In genomic region chr6:57303931-57304681, GRCh38 we compare ENCODE assay signal across 18 cellular contexts. TPM values are rescaled to one million over a fixed set of nuclear protein-coding genes. Genes with fewer than 3 reads are reported as not detected.
DNase-seq lines count a peak whose midpoint lies in the region; ATAC-seq and TF ChIP-seq lines count a peak whose summit lies in the region.
"Had no signal": no experiment of that assay in that cellular context is flagged by ENCODE, and none has a peak within 500 bp of the region (broad histone marks: within the 10 kb centered on the region; RNA-seq: fewer than 3 reads in every experiment).

No MANE protein-coding gene starts in this region.

- H3K36me3 Mint-ChIP-seq in naive thymus-derived CD4-positive, alpha-beta T cell = no peaks in the 10 kb centered on the region
- H3K36me3 Mint-ChIP-seq: activated naive CD4-positive, alpha-beta T cell treated with anti-CD3 and anti-CD28 coated beads, Interleukin-2, amount 10 ng/mL, durations not matched to agents 7 days and 5 days; memory B cell; type B pancreatic cell had no signal

- TF ChIP-seq CTCF in AG10803 (conservative IDR thresholded peaks at IDR 0.05; ENCODE audit: low read length) (no peak), fibroblast of the aortic adventitia (IDR thresholded peaks at IDR 0.05; ENCODE audit: insufficient read depth, low read length) (no peak)

- POLR2A ChIA-PET in naive thymus-derived CD4-positive, alpha-beta T cell (lab: Charles Lee) = no interaction called here

- H3K27ac ChIP-seq in naive thymus-derived CD4-positive, alpha-beta T cell (ENCODE audit: low read depth, low read length) = no peak overlapping the region
- H3K27ac ChIP-seq: BLaER1, cardiac muscle cell, VCaP had no signal

- H3K9me3 Mint-ChIP-seq in naive thymus-derived CD4-positive, alpha-beta T cell = no peaks in the 10 kb centered on the region
- no peaks in the 10 kb centered on the region for H3K9me3 Mint-ChIP-seq in stimulated activated naive CD8-positive, alpha-beta T cell treated with anti-CD3 and anti-CD28 coated beads, Interleukin-15, amount 100 ng/mL, for 72 hours
- H3K9me3 Mint-ChIP-seq: activated naive CD4-positive, alpha-beta T cell treated with anti-CD3 and anti-CD28 coated beads, Interleukin-2, amount 10 ng/mL, durations not matched to agents 7 days and 5 days; memory B cell; type B pancreatic cell had no signal

- no peak overlapping the region for H3K4me3 ChIP-seq in AG10803 (ENCODE audit: low read length)
- no peak overlapping the region for H3K4me3 ChIP-seq in fibroblast of the aortic adventitia (ENCODE audit: low read depth, low read length)
- no peak overlapping the region for H3K4me3 ChIP-seq in naive thymus-derived CD4-positive, alpha-beta T cell (ENCODE audit: low read length)
- H3K4me3 ChIP-seq: BLaER1, cardiac muscle cell had no signal

- DNase-seq in AG10803 (ENCODE audit: low read depth) (peak; percentile 96), SK-N-DZ (ENCODE audit: low spot score) (peak; percentile 72), fibroblast of the aortic adventitia (ENCODE audit: low read depth) (peak; percentile 86), sciatic nerve (ENCODE audit: low spot score) (no peak), NCI-H510A (lab: John Stamatoyannopoulos, UW) (no peak)
- DNase-seq in effector CD4-positive, alpha-beta T cell = no peak
- no peak for DNase-seq in naive thymus-derived CD4-positive, alpha-beta T cell
- DNase-seq in stimulated activated naive CD8-positive, alpha-beta T cell treated with anti-CD3 and anti-CD28 coated beads, Interleukin-15, amount 100 ng/mL, for 72 hours = no peak
- DNase-seq: activated naive CD4-positive, alpha-beta T cell treated with anti-CD3 and anti-CD28 coated beads, Interleukin-2, amount 10 ng/mL, durations not matched to agents 7 days and 5 days; DMS79; MM.1S; NCI-H2171; stimulated activated CD4-positive, alpha-beta T cell treated with anti-CD3 and anti-CD28 coated beads, Interleukin-15, amount 100 ng/mL, for 24 hours had no signal

- peaks cover 0 to 14% (median 11%) of the 10 kb centered on the region in 5 donors for H3K27me3 Mint-ChIP-seq in naive thymus-derived CD4-positive, alpha-beta T cell
- peaks cover 17% of the 10 kb centered on the region for H3K27me3 Mint-ChIP-seq in stimulated activated naive CD8-positive, alpha-beta T cell treated with anti-CD3 and anti-CD28 coated beads, Interleukin-15, amount 100 ng/mL, for 72 hours
- H3K27me3 Mint-ChIP-seq: type B pancreatic cell had no signal

- H3K36me3 ChIP-seq in naive thymus-derived CD4-positive, alpha-beta T cell (ENCODE audit: control insufficient read depth in 2 of 3, insufficient read depth in 3 of 3, low read length in 3 of 3) = no peaks in the 10 kb centered on the region
- H3K36me3 ChIP-seq: BLaER1, cardiac muscle cell had no signal

- no peaks in the 10 kb centered on the region for H3K27me3 ChIP-seq in naive thymus-derived CD4-positive, alpha-beta T cell (ENCODE audit: control insufficient read depth in 2 of 2, insufficient read depth in 2 of 2, low read length in 2 of 2)
- H3K27me3 ChIP-seq: BLaER1, cardiac muscle cell had no signal

- CTCF ChIA-PET in naive thymus-derived CD4-positive, alpha-beta T cell (lab: Charles Lee) = no interaction called here

- H3K9me3 ChIP-seq in naive thymus-derived CD4-positive, alpha-beta T cell (ENCODE audit: control insufficient read depth in 2 of 3, low read length in 3 of 3) = no peaks in the 10 kb centered on the region
- H3K9me3 ChIP-seq: BLaER1 had no signal

- no peaks in the 10 kb centered on the region for H3K4me1 Mint-ChIP-seq in naive thymus-derived CD4-positive, alpha-beta T cell
- H3K4me1 Mint-ChIP-seq in stimulated activated naive CD8-positive, alpha-beta T cell treated with anti-CD3 and anti-CD28 coated beads, Interleukin-15, amount 100 ng/mL, for 72 hours = no peaks in the 10 kb centered on the region
- H3K4me1 Mint-ChIP-seq: activated naive CD4-positive, alpha-beta T cell treated with anti-CD3 and anti-CD28 coated beads, Interleukin-2, amount 10 ng/mL, durations not matched to agents 7 days and 5 days; memory B cell had no signal

- no peaks in the 10 kb centered on the region for H3K4me1 ChIP-seq in naive thymus-derived CD4-positive, alpha-beta T cell (ENCODE audit: control insufficient read depth in 2 of 2, insufficient read depth in 2 of 2, low read length in 2 of 2)
- H3K4me1 ChIP-seq: BLaER1 had no signal

- intact Hi-C loops in sciatic nerve (cut with DNase I) = no loop called here
- intact Hi-C loops in naive thymus-derived CD4-positive, alpha-beta T cell (cut with micrococcal nuclease) = no loop called here

- H3K4me3 Mint-ChIP-seq in naive thymus-derived CD4-positive, alpha-beta T cell = no peak overlapping the region
- H3K4me3 Mint-ChIP-seq in stimulated activated naive CD8-positive, alpha-beta T cell treated with anti-CD3 and anti-CD28 coated beads, Interleukin-15, amount 100 ng/mL, for 72 hours = no peak overlapping the region
- H3K4me3 Mint-ChIP-seq: activated naive CD4-positive, alpha-beta T cell treated with anti-CD3 and anti-CD28 coated beads, Interleukin-2, amount 10 ng/mL, durations not matched to agents 7 days and 5 days; memory B cell; type B pancreatic cell had no signal

- no peak overlapping the region for H3K27ac Mint-ChIP-seq in naive thymus-derived CD4-positive, alpha-beta T cell
- H3K27ac Mint-ChIP-seq in stimulated activated naive CD8-positive, alpha-beta T cell treated with anti-CD3 and anti-CD28 coated beads, Interleukin-15, amount 100 ng/mL, for 72 hours = no peak overlapping the region
- H3K27ac Mint-ChIP-seq: activated naive CD4-positive, alpha-beta T cell treated with anti-CD3 and anti-CD28 coated beads, Interleukin-2, amount 10 ng/mL, durations not matched to agents 7 days and 5 days; memory B cell; type B pancreatic cell had no signal

- ATAC-seq in sciatic nerve = peak; percentile 93
- ATAC-seq in naive thymus-derived CD4-positive, alpha-beta T cell = no peak
- no peak for ATAC-seq in stimulated activated naive CD8-positive, alpha-beta T cell treated with anti-CD3 and anti-CD28 coated beads, Interleukin-15, amount 100 ng/mL, for 72 hours

RNA-seq across cellular contexts. Expression of gene PRIM2, which starts 13.3 kb away (rescaled TPM):
- polyA plus RNA-seq in SK-N-DZ (2014; cell fraction: cytosol; rRNA removed) = 63.3 and 64.3 TPM in 2 replicates
- polyA plus RNA-seq in SK-N-DZ (2014; cell fraction: nucleus; rRNA removed) = 22.2 and 27.9 TPM in 2 replicates
- total RNA-seq in fibroblast of the aortic adventitia (ENCODE audit: low replicate concordance) (16.4 and 80.2 TPM in 2 replicates), sciatic nerve (9.6 TPM)
- 10 to 100 TPM; 10.2 to 33.2 (median 12.8) TPM for total RNA-seq in naive thymus-derived CD4-positive, alpha-beta T cell
- 10 to 100 TPM in 1 of 2 donors, 1 to 10 TPM in 1; 7.2 to 11.3 TPM for polyA plus RNA-seq in naive thymus-derived CD4-positive, alpha-beta T cell

Comparison
In these comparisons a context has a peak if more than half of its experiments do, and no peak if none do; other contexts are left out.
1. DNase-seq: peak in AG10803 (single experiment), SK-N-DZ (single experiment) and fibroblast of the aortic adventitia (single experiment); none in sciatic nerve (single experiment), effector CD4-positive, alpha-beta T cell (single experiment), naive thymus-derived CD4-positive, alpha-beta T cell (0 of 9), NCI-H510A (single experiment) and stimulated activated naive CD8-positive, alpha-beta T cell treated with anti-CD3 and anti-CD28 coated beads, Interleukin-15, amount 100 ng/mL, for 72 hours (0 of 2).